In the genomic region with DNA sequence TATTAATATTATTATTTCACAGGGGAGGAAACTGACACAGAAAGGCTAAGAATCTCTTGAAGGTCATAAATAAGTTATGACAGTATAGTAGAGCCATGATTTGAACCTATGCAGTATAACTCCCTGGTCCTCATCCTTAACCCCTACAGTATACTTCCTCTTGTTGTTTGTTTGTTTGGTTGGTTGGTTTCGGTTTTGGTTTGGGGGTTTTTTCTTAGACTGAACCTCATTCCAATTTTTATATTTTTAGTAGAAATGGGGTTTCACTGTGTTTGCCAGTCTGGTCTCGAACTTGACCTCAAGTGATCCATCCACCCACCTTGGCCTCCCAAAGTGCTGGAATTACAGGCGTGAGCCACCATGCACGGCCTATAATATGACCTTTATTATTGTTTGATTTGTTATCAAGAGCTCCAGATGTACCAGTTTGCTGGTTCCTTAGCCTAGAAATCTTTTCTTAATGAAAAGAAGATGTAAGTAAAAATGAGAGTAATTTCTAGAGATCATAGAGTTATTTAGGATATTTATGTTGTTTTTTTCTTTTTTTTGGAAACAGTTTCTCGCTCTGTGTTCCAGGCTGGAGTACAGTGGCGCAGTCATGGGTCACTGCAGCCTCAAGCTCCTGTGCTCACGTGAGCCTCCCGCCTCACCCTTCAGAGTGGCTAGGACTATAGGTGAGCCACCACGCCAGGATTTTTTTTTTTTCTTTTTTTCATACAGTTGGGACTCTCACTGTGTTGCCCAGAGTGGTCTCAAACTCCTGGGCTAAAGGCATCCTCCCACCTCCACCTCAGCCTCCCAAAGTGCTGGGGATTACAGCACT, we compare ENCODE assay signal across 1 cellular context.
A peak's percentile ranks its signal among the peaks of the same experiment; 100 is the strongest.
TF ChIP-seq lines count a peak whose summit lies in the region.

No MANE protein-coding gene starts in this region.

TF ChIP-seq in K562, 482 proteins besides CTCF, POLR2A, EP300 and RAD21:
- TF ChIP-seq FIP1L1 (IDR thresholded peaks at IDR 0.05; ENCODE audit: low read depth, low read length, poor library complexity, severe bottlenecking) = no peak
- TF ChIP-seq, protein P1, sequence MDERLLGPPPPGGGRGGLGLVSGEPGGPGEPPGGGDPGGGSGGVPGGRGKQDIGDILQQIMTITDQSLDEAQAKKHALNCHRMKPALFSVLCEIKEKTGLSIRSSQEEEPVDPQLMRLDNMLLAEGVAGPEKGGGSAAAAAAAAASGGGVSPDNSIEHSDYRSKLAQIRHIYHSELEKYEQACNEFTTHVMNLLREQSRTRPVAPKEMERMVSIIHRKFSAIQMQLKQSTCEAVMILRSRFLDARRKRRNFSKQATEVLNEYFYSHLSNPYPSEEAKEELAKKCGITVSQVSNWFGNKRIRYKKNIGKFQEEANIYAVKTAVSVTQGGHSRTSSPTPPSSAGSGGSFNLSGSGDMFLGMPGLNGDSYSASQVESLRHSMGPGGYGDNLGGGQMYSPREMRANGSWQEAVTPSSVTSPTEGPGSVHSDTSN (CRISPR knock-in tag; IDR thresholded peaks at IDR 0.05; ENCODE audit: low read depth) = no peak
- TF ChIP-seq, protein P1 (tag; conservative IDR thresholded peaks at IDR 0.05; ENCODE audit: low read depth) = peak; percentile 39; the same call in 1 of the 2 replicates
- TF ChIP-seq MEIS2 (IDR thresholded peaks at IDR 0.05; ENCODE audit: partially characterized antibody) = peak; percentile 60
- TF ChIP-seq, protein P2, sequence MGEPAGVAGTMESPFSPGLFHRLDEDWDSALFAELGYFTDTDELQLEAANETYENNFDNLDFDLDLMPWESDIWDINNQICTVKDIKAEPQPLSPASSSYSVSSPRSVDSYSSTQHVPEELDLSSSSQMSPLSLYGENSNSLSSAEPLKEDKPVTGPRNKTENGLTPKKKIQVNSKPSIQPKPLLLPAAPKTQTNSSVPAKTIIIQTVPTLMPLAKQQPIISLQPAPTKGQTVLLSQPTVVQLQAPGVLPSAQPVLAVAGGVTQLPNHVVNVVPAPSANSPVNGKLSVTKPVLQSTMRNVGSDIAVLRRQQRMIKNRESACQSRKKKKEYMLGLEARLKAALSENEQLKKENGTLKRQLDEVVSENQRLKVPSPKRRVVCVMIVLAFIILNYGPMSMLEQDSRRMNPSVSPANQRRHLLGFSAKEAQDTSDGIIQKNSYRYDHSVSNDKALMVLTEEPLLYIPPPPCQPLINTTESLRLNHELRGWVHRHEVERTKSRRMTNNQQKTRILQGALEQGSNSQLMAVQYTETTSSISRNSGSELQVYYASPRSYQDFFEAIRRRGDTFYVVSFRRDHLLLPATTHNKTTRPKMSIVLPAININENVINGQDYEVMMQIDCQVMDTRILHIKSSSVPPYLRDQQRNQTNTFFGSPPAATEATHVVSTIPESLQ (CRISPR knock-in tag; IDR thresholded peaks at IDR 0.05) = no peak
- no peak for TF ChIP-seq XRCC4 (IDR thresholded peaks at IDR 0.05; ENCODE audit: extremely low read depth, insufficient read depth, insufficient read length)
- TF ChIP-seq HDAC6 (IDR thresholded peaks at IDR 0.05; ENCODE audit: low read depth, low read length) = no peak
- TF ChIP-seq NR2C2 (CRISPR knock-in tag; IDR thresholded peaks at IDR 0.05) = no peak
- 0 out of 2 replicates have a peak, but pooled peaks have one; percentile 14 for TF ChIP-seq NR2C2 (tag; IDR thresholded peaks at IDR 0.05)
- TF ChIP-seq CBFB (CRISPR knock-in tag; IDR thresholded peaks at IDR 0.05) = no peak
- no peak for TF ChIP-seq LEF1 (IDR thresholded peaks at IDR 0.05)
- peak; percentile 19 to 63; a peak in 2 of 4 replicates for TF ChIP-seq FOXK2 (conservative IDR thresholded peaks at IDR 0.05 in 1 of 2, IDR thresholded peaks at IDR 0.05 in 1 of 2; ENCODE audit: low read depth in 2 of 2)
- TF ChIP-seq, protein P3, sequence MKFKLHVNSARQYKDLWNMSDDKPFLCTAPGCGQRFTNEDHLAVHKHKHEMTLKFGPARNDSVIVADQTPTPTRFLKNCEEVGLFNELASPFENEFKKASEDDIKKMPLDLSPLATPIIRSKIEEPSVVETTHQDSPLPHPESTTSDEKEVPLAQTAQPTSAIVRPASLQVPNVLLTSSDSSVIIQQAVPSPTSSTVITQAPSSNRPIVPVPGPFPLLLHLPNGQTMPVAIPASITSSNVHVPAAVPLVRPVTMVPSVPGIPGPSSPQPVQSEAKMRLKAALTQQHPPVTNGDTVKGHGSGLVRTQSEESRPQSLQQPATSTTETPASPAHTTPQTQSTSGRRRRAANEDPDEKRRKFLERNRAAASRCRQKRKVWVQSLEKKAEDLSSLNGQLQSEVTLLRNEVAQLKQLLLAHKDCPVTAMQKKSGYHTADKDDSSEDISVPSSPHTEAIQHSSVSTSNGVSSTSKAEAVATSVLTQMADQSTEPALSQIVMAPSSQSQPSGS (CRISPR knock-in tag; IDR thresholded peaks at IDR 0.05) = no peak
- no peak for TF ChIP-seq MXI1 (IDR thresholded peaks at IDR 0.05; ENCODE audit: low read depth, low read length)
- TF ChIP-seq DPF2 (IDR thresholded peaks at IDR 0.05) = no peak
- no peak for TF ChIP-seq MCM7 (IDR thresholded peaks at IDR 0.05)
- TF ChIP-seq, protein P4, sequence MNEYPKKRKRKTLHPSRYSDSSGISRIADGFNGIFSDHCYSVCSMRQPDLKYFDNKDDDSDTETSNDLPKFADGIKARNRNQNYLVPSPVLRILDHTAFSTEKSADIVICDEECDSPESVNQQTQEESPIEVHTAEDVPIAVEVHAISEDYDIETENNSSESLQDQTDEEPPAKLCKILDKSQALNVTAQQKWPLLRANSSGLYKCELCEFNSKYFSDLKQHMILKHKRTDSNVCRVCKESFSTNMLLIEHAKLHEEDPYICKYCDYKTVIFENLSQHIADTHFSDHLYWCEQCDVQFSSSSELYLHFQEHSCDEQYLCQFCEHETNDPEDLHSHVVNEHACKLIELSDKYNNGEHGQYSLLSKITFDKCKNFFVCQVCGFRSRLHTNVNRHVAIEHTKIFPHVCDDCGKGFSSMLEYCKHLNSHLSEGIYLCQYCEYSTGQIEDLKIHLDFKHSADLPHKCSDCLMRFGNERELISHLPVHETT (CRISPR knock-in tag; conservative IDR thresholded peaks at IDR 0.05 in 1 of 2, IDR thresholded peaks at IDR 0.05 in 1 of 2) = peak in 1 of 2 experiments; percentile 47; a peak in 1 of 4 replicates
- peak; percentile 42; the same call in 1 of the 2 replicates for TF ChIP-seq NR2C1 (IDR thresholded peaks at IDR 0.05)
- TF ChIP-seq NR2C1 (tag; IDR thresholded peaks at IDR 0.05) = no peak
- 0 out of 2 replicates have a peak, but pooled peaks have one; percentile 20 for TF ChIP-seq POLR2H (tag; IDR thresholded peaks at IDR 0.05; ENCODE audit: low read depth)
- TF ChIP-seq, protein P5, sequence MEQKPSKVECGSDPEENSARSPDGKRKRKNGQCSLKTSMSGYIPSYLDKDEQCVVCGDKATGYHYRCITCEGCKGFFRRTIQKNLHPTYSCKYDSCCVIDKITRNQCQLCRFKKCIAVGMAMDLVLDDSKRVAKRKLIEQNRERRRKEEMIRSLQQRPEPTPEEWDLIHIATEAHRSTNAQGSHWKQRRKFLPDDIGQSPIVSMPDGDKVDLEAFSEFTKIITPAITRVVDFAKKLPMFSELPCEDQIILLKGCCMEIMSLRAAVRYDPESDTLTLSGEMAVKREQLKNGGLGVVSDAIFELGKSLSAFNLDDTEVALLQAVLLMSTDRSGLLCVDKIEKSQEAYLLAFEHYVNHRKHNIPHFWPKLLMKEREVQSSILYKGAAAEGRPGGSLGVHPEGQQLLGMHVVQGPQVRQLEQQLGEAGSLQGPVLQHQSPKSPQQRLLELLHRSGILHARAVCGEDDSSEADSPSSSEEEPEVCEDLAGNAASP (IDR thresholded peaks at IDR 0.05) = 0 out of 2 replicates have a peak, but pooled peaks have one; percentile 7
- peak; percentile 47; the same call in 1 of the 2 replicates for TF ChIP-seq BHLHE40 (IDR thresholded peaks at IDR 0.05; ENCODE audit: low read length)
- TF ChIP-seq, protein P6, sequence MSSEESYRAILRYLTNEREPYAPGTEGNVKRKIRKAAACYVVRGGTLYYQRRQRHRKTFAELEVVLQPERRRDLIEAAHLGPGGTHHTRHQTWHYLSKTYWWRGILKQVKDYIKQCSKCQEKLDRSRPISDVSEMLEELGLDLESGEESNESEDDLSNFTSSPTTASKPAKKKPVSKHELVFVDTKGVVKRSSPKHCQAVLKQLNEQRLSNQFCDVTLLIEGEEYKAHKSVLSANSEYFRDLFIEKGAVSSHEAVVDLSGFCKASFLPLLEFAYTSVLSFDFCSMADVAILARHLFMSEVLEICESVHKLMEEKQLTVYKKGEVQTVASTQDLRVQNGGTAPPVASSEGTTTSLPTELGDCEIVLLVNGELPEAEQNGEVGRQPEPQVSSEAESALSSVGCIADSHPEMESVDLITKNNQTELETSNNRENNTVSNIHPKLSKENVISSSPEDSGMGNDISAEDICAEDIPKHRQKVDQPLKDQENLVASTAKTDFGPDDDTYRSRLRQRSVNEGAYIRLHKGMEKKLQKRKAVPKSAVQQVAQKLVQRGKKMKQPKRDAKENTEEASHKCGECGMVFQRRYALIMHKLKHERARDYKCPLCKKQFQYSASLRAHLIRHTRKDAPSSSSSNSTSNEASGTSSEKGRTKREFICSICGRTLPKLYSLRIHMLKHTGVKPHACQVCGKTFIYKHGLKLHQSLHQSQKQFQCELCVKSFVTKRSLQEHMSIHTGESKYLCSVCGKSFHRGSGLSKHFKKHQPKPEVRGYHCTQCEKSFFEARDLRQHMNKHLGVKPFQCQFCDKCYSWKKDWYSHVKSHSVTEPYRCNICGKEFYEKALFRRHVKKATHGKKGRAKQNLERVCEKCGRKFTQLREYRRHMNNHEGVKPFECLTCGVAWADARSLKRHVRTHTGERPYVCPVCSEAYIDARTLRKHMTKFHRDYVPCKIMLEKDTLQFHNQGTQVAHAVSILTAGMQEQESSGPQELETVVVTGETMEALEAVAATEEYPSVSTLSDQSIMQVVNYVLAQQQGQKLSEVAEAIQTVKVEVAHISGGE (CRISPR knock-in tag; IDR thresholded peaks at IDR 0.05) = no peak
- peak; percentile 26; the same call in 1 of the 2 replicates for TF ChIP-seq EP400 (IDR thresholded peaks at IDR 0.05)
- no peak for TF ChIP-seq DMBX1 (CRISPR knock-in tag; IDR thresholded peaks at IDR 0.05; ENCODE audit: borderline replicate concordance)
- TF ChIP-seq, protein P7, sequence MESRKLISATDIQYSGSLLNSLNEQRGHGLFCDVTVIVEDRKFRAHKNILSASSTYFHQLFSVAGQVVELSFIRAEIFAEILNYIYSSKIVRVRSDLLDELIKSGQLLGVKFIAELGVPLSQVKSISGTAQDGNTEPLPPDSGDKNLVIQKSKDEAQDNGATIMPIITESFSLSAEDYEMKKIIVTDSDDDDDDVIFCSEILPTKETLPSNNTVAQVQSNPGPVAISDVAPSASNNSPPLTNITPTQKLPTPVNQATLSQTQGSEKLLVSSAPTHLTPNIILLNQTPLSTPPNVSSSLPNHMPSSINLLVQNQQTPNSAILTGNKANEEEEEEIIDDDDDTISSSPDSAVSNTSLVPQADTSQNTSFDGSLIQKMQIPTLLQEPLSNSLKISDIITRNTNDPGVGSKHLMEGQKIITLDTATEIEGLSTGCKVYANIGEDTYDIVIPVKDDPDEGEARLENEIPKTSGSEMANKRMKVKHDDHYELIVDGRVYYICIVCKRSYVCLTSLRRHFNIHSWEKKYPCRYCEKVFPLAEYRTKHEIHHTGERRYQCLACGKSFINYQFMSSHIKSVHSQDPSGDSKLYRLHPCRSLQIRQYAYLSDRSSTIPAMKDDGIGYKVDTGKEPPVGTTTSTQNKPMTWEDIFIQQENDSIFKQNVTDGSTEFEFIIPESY (CRISPR knock-in tag; IDR thresholded peaks at IDR 0.05) = 0 out of 2 replicates have a peak, but pooled peaks have one; percentile 21
- no peak for TF ChIP-seq PHB2 (IDR thresholded peaks at IDR 0.05; ENCODE audit: low read depth)
- TF ChIP-seq ZKSCAN8 (CRISPR knock-in tag; IDR thresholded peaks at IDR 0.05) = no peak
- no peak for TF ChIP-seq ELF1 (tag; IDR thresholded peaks at IDR 0.05)
- TF ChIP-seq ZNF408 (CRISPR knock-in tag; IDR thresholded peaks at IDR 0.05; ENCODE audit: low read depth) = no peak
